Comparison of ENCODE assay signal across 19 cellular contexts in genomic region chrX:109373468-109373867, GRCh38.
DNase-seq lines count a peak whose midpoint lies in the region; ATAC-seq and TF ChIP-seq lines count a peak whose summit lies in the region.
"Had no signal": no experiment of that assay in that cellular context is flagged by ENCODE, and none has a peak within 500 bp of the region (broad histone marks: within the 10 kb centered on the region; RNA-seq: fewer than 3 reads in every experiment).

No MANE protein-coding gene starts in this region.

- peak; percentile 56 for ATAC-seq in HG02759 (IDR thresholded peaks at IDR 0.05; ENCODE audit: unreplicated experiment)
- no peak for ATAC-seq in HG03565 (IDR thresholded peaks at IDR 0.05; ENCODE audit: unreplicated experiment)
- ATAC-seq: GM23338, HCT116, T-helper 17 cell had no signal

- no peak for TF ChIP-seq POLR2A in NB4 (IDR thresholded peaks at IDR 0.05; ENCODE audit: extremely low read depth, insufficient read length)

- DNase-seq in NOMO-1 treated with DMSO at 0.1 percent for 48 hours (lab: John Stamatoyannopoulos, UW; ENCODE audit: unreplicated experiment) = peak; percentile 48
- DNase-seq in NOMO-1 treated with dmso at 0.1 percent for 144 hours (lab: John Stamatoyannopoulos, UW; ENCODE audit: unreplicated experiment) = no peak
- peak; percentile 18 for DNase-seq in NB4 (ENCODE audit: low read depth)
- peak; percentile 1 for DNase-seq in pons (ENCODE audit: low spot score)
- no peak for DNase-seq in C1 segment of cervical spinal cord (lab: John Stamatoyannopoulos, UW)
- no peak for DNase-seq in epidermal melanocyte (ENCODE audit: insufficient read length, low spot score)
- DNase-seq: 8988T; CD8-positive, alpha-beta memory T cell; DMS79 treated with DMSO at 0.1 percent for 48 hours; NCI-H1048; NCI-H1436 treated with DMSO at 0.1 percent for 48 hours; NCI-H2081; NCI-H524; SHP77 treated with DMSO at 0.1 percent for 48 hours; T-helper 17 cell had no signal

- no peak for TF ChIP-seq CTCF in NB4 (IDR thresholded peaks at IDR 0.05; ENCODE audit: low read depth, low read length)

- H3K4me3 ChIP-seq in NB4 (ENCODE audit: low read depth, low read length) = no peak overlapping the region
- H3K4me3 ChIP-seq: GM23338 had no signal

Comparison
In these comparisons a context has a peak if more than half of its experiments do, and no peak if none do; other contexts are left out.
1. DNase-seq: peak in NOMO-1 treated with DMSO at 0.1 percent for 48 hours (single experiment), NB4 (single experiment) and pons (single experiment); none in NOMO-1 treated with dmso at 0.1 percent for 144 hours (single experiment), C1 segment of cervical spinal cord (0 of 14) and epidermal melanocyte (single experiment).